Comparison of ENCODE assay signal across 19 cellular contexts in genomic region chr4:3477750-3478430, GRCh38. TPM values are rescaled to one million over a fixed set of nuclear protein-coding genes. Genes with fewer than 3 reads are reported as not detected.
DNase-seq lines count a peak whose midpoint lies in the region; ATAC-seq and TF ChIP-seq lines count a peak whose summit lies in the region.
"Had no signal": no experiment of that assay in that cellular context is flagged by ENCODE, and none has a peak within 500 bp of the region (broad histone marks: within the 10 kb centered on the region; RNA-seq: fewer than 3 reads in every experiment).

No MANE protein-coding gene starts in this region.

- TF ChIP-seq CTCF in choroid plexus epithelial cell (conservative IDR thresholded peaks at IDR 0.05; ENCODE audit: low read depth, low read length) (no peak), osteoblast (IDR thresholded peaks at IDR 0.05; ENCODE audit: extremely low read depth, low read depth, low read length) (no peak)

- no peak overlapping the region for H2AFZ ChIP-seq in osteoblast (ENCODE audit: low read length)

- H3K36me3 ChIP-seq in H7 (replicated peaks; ENCODE audit: control insufficient read depth, insufficient read depth, low read length) (no peaks in the 10 kb centered on the region), osteoblast (ENCODE audit: insufficient read depth, low read length) (no peaks in the 10 kb centered on the region)
- H3K36me3 ChIP-seq: Peyer's patch had no signal

- H3K79me2 ChIP-seq in osteoblast (ENCODE audit: insufficient read depth, low read length), result no peaks in the 10 kb centered on the region

- DNase-seq in NCI-H2227 (lab: John Stamatoyannopoulos, UW; ENCODE audit: unreplicated experiment), result peak; percentile 6
- no peak for DNase-seq in NCI-H2227 treated with DMSO at 0.1 percent for 48 hours (lab: John Stamatoyannopoulos, UW)
- peak; percentile 77 for DNase-seq in H7
- peak; percentile 24 for DNase-seq in choroid plexus epithelial cell (ENCODE audit: low read depth)
- peak; percentile 90 for DNase-seq in osteoblast (ENCODE audit: insufficient read length, low spot score, missing footprints)
- DNase-seq in stimulated activated CD4-positive, alpha-beta T cell treated with anti-CD3 and anti-CD28 coated beads, Interleukin-2, amount 100 ng/mL, for 24 hours, result no peak
- DNase-seq: C1 segment of cervical spinal cord, DMS153, HCEC 1CT, NCI-H1105 treated with DMSO at 0.1 percent for 48 hours, NCI-H2029, NCI-H2171, NCI-H510A, NCI-H82, Peyer's patch, SHP77 had no signal

- peaks cover 2% of the 10 kb centered on the region; the same call in 1 of the 2 replicates for H3K27me3 ChIP-seq in H7 (ENCODE audit: control insufficient read depth, insufficient read depth, low read length)
- H3K27me3 ChIP-seq in osteoblast (ENCODE audit: insufficient read depth, low read length), result peaks cover 6% of the 10 kb centered on the region
- H3K27me3 ChIP-seq: Peyer's patch had no signal

- H3K9me3 ChIP-seq in osteoblast (ENCODE audit: low read depth, low read length), result no peaks in the 10 kb centered on the region
- H3K9me3 ChIP-seq: Peyer's patch had no signal

- no peak overlapping the region for H3K4me2 ChIP-seq in osteoblast (ENCODE audit: insufficient read depth, low read length)

- H3K27ac ChIP-seq in osteoblast (ENCODE audit: low read depth, low read length), result no peak overlapping the region
- H3K27ac ChIP-seq: Peyer's patch had no signal

- H3K4me3 ChIP-seq in H7 (ENCODE audit: insufficient read depth, low read depth, low read length) (no peak overlapping the region), choroid plexus epithelial cell (ENCODE audit: low read depth, low read length) (no peak overlapping the region), osteoblast (ENCODE audit: insufficient read depth, low read length) (no peak overlapping the region)
- H3K4me3 ChIP-seq: Peyer's patch had no signal

- ATAC-seq in GM21528 (IDR thresholded peaks at IDR 0.05; ENCODE audit: low FRiP score, unreplicated experiment), result no peak
- no peak for ATAC-seq in GM18909 (IDR thresholded peaks at IDR 0.05; ENCODE audit: poor library complexity, unreplicated experiment)
- ATAC-seq: SK-N-SH treated with all-trans-retinoic acid at 6 μM for 48 hours had no signal

- H3K4me1 ChIP-seq in osteoblast (ENCODE audit: insufficient read depth, low read length), result no peaks in the 10 kb centered on the region

- H4K20me1 ChIP-seq in osteoblast (ENCODE audit: insufficient read depth, low read length), result no peaks in the 10 kb centered on the region

RNA-seq across cellular contexts. Expression of gene DOK7, which starts 14.8 kb away (rescaled TPM):
- 0.22 and 0.73 TPM in 2 replicates for total RNA-seq in H7 (2014; rRNA removed; shearing (Covaris generic))
- total RNA-seq in osteoblast, result not detected in 2 replicates

RNA-seq across cellular contexts. Expression of gene HGFAC, which starts 36.1 kb away (rescaled TPM):
- total RNA-seq in H7 (2014; rRNA removed; shearing (Covaris generic)), result 0.03 and 1.1 TPM in 2 replicates
- total RNA-seq in osteoblast, result not detected in 2 replicates
- total RNA-seq: Peyer's patch had no signal

RNA-seq across cellular contexts. Expression of gene LRPAP1, which starts 54.3 kb away (rescaled TPM):
- 57.9 and 101 TPM in 2 replicates for total RNA-seq in H7 (2014; rRNA removed; shearing (Covaris generic))
- 79.3 and 82.9 TPM in 2 replicates for total RNA-seq in osteoblast

Comparison
In these comparisons a context has a peak if more than half of its experiments do, and no peak if none do; other contexts are left out.
1. DNase-seq: peak in NCI-H2227 (single experiment), H7 (single experiment), choroid plexus epithelial cell (single experiment) and osteoblast (single experiment); none in NCI-H2227 treated with DMSO at 0.1 percent for 48 hours (single experiment) and stimulated activated CD4-positive, alpha-beta T cell treated with anti-CD3 and anti-CD28 coated beads, Interleukin-2, amount 100 ng/mL, for 24 hours (0 of 2).